In the genomic region with DNA sequence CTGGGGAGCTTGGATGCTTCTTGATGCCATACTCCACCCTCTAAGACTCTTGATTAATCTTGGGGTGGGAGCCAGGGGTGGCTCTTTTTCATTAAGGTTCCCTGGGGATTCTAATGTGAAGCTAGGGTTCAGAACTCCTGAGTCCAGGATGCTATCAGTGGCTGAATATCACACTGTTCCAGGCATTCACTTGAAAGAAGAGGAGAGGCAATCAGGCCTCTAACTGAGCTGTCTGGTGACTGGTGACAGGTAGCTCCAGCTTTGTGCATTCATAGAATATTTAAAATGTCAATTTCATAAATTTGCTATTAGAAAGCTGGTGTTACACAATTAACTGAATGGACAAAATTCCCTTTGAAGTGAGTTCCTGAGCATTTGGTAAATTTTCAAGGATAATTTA, we compare ENCODE assay signal across 17 cellular contexts.
"Had no signal": no experiment of that assay in that cellular context is flagged by ENCODE, and none has a peak within 500 bp of the region (broad histone marks: within the 10 kb centered on the region; RNA-seq: fewer than 3 reads in every experiment).

No MANE protein-coding gene starts in this region.

- ATAC-seq: activated T-cell treated with anti-CD3 and anti-CD28 coated beads, Interleukin-2, amount 50 U/mL, for 4 hours; foreskin keratinocyte had no signal

- DNase-seq: activated CD4-positive, alpha-beta T cell treated with anti-CD3 and anti-CD28 coated beads for 4 hours; activated CD4-positive, alpha-beta T cell treated with anti-CD3 and anti-CD28 coated beads, Interleukin-2, amount 50 U/mL, for 48 hours; activated CD4-positive, CD25-positive, alpha-beta regulatory T cell; activated CD8-positive, alpha-beta memory T cell treated with anti-CD3 and anti-CD28 coated beads, Interleukin-2, amount 50 U/mL, for 48 hours; activated naive CD4-positive, alpha-beta T cell treated with Interleukin-2 at 50 U/mL for 16 hours; activated naive CD8-positive, alpha-beta T cell treated with anti-CD3 and anti-CD28 coated beads for 36 hours; activated T-cell treated with anti-CD3 and anti-CD28 coated beads, Interleukin-2, amount 50 U/mL, for 4 hours; cortex of kidney; foreskin keratinocyte; kidney; mesenchymal stem cell; retina; stimulated activated CD4-positive, alpha-beta T cell treated with anti-CD3 and anti-CD28 coated beads, Interleukin-4, amount 100 ng/mL, for 24 hours; stimulated activated naive CD4-positive, alpha-beta T cell treated with Interleukin-2 at 50 U/mL for 16 hours; T-helper 9 cell had no signal

- H3K36me3 ChIP-seq: thoracic aorta had no signal

- H3K27ac ChIP-seq: epithelial cell of prostate, foreskin keratinocyte, thoracic aorta had no signal

- H3K4me3 ChIP-seq: thoracic aorta had no signal

- H3K9me3 ChIP-seq: thoracic aorta had no signal

- H3K4me1 ChIP-seq: foreskin keratinocyte had no signal
